1 cellular context compared by ENCODE assay signal in genomic region chr11:3129591-3130268, GRCh38.
TF ChIP-seq lines count a peak whose summit lies in the region.

No MANE protein-coding gene starts in this region.

TF ChIP-seq in HepG2, 621 proteins besides CTCF, POLR2A, EP300 and RAD21:
- TF ChIP-seq, protein P1, sequence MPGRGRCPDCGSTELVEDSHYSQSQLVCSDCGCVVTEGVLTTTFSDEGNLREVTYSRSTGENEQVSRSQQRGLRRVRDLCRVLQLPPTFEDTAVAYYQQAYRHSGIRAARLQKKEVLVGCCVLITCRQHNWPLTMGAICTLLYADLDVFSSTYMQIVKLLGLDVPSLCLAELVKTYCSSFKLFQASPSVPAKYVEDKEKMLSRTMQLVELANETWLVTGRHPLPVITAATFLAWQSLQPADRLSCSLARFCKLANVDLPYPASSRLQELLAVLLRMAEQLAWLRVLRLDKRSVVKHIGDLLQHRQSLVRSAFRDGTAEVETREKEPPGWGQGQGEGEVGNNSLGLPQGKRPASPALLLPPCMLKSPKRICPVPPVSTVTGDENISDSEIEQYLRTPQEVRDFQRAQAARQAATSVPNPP (CRISPR knock-in tag; IDR thresholded peaks at IDR 0.05), result no peak
- TF ChIP-seq CEBPG (CRISPR knock-in tag; IDR thresholded peaks at IDR 0.05), result no peak
- no peak for TF ChIP-seq TCF12 (IDR thresholded peaks at IDR 0.05)
- TF ChIP-seq TCF12 (CRISPR knock-in tag; IDR thresholded peaks at IDR 0.05), result no peak
- TF ChIP-seq ARNT2 (CRISPR knock-in tag; IDR thresholded peaks at IDR 0.05; ENCODE audit: low read depth), result no peak
- no peak for TF ChIP-seq KDM3A (CRISPR knock-in tag; IDR thresholded peaks at IDR 0.05; ENCODE audit: low read depth)
- TF ChIP-seq ZNF841 (CRISPR knock-in tag; IDR thresholded peaks at IDR 0.05; ENCODE audit: borderline replicate concordance), result no peak
- no peak for TF ChIP-seq ETV5 (CRISPR knock-in tag; IDR thresholded peaks at IDR 0.05; ENCODE audit: borderline replicate concordance)
- no peak for TF ChIP-seq REL (CRISPR knock-in tag; conservative IDR thresholded peaks at IDR 0.05)
- no peak for TF ChIP-seq MNT (IDR thresholded peaks at IDR 0.05)
- no peak for TF ChIP-seq FUBP1 (CRISPR knock-in tag; IDR thresholded peaks at IDR 0.05; ENCODE audit: borderline replicate concordance)
- TF ChIP-seq ZBTB4 (CRISPR knock-in tag; IDR thresholded peaks at IDR 0.05; ENCODE audit: borderline replicate concordance), result no peak
- TF ChIP-seq ZBTB26 (CRISPR knock-in tag; IDR thresholded peaks at IDR 0.05; ENCODE audit: borderline replicate concordance), result no peak
- no peak for TF ChIP-seq ZNF850 (CRISPR knock-in tag; conservative IDR thresholded peaks at IDR 0.05)
- TF ChIP-seq ZNF337 (CRISPR knock-in tag; IDR thresholded peaks at IDR 0.05; ENCODE audit: borderline replicate concordance, low read depth), result no peak
- TF ChIP-seq SRSF9 (IDR thresholded peaks at IDR 0.05; ENCODE audit: borderline replicate concordance, insufficient read depth, low read depth, low read length, poor library complexity, severe bottlenecking), result no peak
